Comparison of ENCODE assay signal across 15 cellular contexts in genomic region chr10:35135861-35136260, GRCh38. TPM values are rescaled to one million over a fixed set of nuclear protein-coding genes. Genes with fewer than 3 reads are reported as not detected.
DNase-seq lines count a peak whose midpoint lies in the region; ATAC-seq and TF ChIP-seq lines count a peak whose summit lies in the region.
"Had no signal": no experiment of that assay in that cellular context is flagged by ENCODE, and none has a peak within 500 bp of the region (broad histone marks: within the 10 kb centered on the region; RNA-seq: fewer than 3 reads in every experiment).

No MANE protein-coding gene starts in this region.

- peaks cover 3% of the 10 kb centered on the region for H3K36me3 Mint-ChIP-seq in activated naive CD4-positive, alpha-beta T cell treated with anti-CD3 and anti-CD28 coated beads for 36 hours (ENCODE audit: low read depth)
- peaks cover 2% of the 10 kb centered on the region for H3K36me3 Mint-ChIP-seq in activated naive CD8-positive, alpha-beta T cell treated with anti-CD3 and anti-CD28 coated beads, Interleukin-2, amount 10 ng/mL, durations not matched to agents 7 days and 5 days
- H3K36me3 Mint-ChIP-seq in stimulated activated memory B cell treated with anti-CD40 and anti-IgM and Interleukin-4, amounts not matched to agents 10 μg/mL and 1 μg/mL and 100 μg/mL, for 72 hours: peaks cover 6% of the 10 kb centered on the region

- WGBS in right lobe of liver (ENCODE audit: insufficient coverage, low coverage, low lambda C conversion rate, missing lambda C conversion rate): 55% methylated on average over 5 of the region's 5 CpGs

- CTCF ChIA-PET in activated naive CD4-positive, alpha-beta T cell treated with anti-CD3 and anti-CD28 coated beads for 36 hours (lab: Charles Lee): interaction anchor here (1.4 kb wide), 1 partner anchor 60 kb away, joined by 6 read pairs; no protein-coding TSS in a partner anchor

- H3K27ac ChIP-seq in right lobe of liver: no peak overlapping the region
- H3K27ac ChIP-seq: SJSA1 had no signal

- H3K9me3 Mint-ChIP-seq in activated naive CD4-positive, alpha-beta T cell treated with anti-CD3 and anti-CD28 coated beads for 36 hours: no peaks in the 10 kb centered on the region
- H3K9me3 Mint-ChIP-seq in activated naive CD8-positive, alpha-beta T cell treated with anti-CD3 and anti-CD28 coated beads, Interleukin-2, amount 10 ng/mL, durations not matched to agents 7 days and 5 days: no peaks in the 10 kb centered on the region
- no peaks in the 10 kb centered on the region for H3K9me3 Mint-ChIP-seq in stimulated activated memory B cell treated with anti-CD40 and anti-IgM and Interleukin-4, amounts not matched to agents 10 μg/mL and 1 μg/mL and 100 μg/mL, for 72 hours

- H3F3A ChIP-seq in Loucy (ENCODE audit: low read depth): peaks cover 9% of the 10 kb centered on the region; the same call in 1 of the 2 replicates

- H3K27me3 Mint-ChIP-seq in activated naive CD4-positive, alpha-beta T cell treated with anti-CD3 and anti-CD28 coated beads for 36 hours (ENCODE audit: low read depth): no peaks in the 10 kb centered on the region
- no peaks in the 10 kb centered on the region for H3K27me3 Mint-ChIP-seq in activated naive CD8-positive, alpha-beta T cell treated with anti-CD3 and anti-CD28 coated beads, Interleukin-2, amount 10 ng/mL, durations not matched to agents 7 days and 5 days
- no peaks in the 10 kb centered on the region for H3K27me3 Mint-ChIP-seq in stimulated activated memory B cell treated with anti-CD40 and anti-IgM and Interleukin-4, amounts not matched to agents 10 μg/mL and 1 μg/mL and 100 μg/mL, for 72 hours

- no peaks in the 10 kb centered on the region for H3K9me2 ChIP-seq in Loucy (replicated peaks; ENCODE audit: low read depth, low read length)

- peak overlapping the region; percentile 46; the same call in 1 of the 2 replicates for H2AFZ ChIP-seq in Loucy (ENCODE audit: low read length)

- POLR2A ChIA-PET in activated naive CD8-positive, alpha-beta T cell treated with anti-CD3 and anti-CD28 coated beads, Interleukin-2, amount 10 ng/mL, durations not matched to agents 7 days and 5 days (lab: Charles Lee): interaction anchor here (2.6 to 3.6 kb wide), 3 partner anchors 8 to 60 kb away, joined by 12 to 20 read pairs (median 16); partner anchors contain the start of gene CREM

- peaks cover 40% of the 10 kb centered on the region for H3K4me1 Mint-ChIP-seq in activated naive CD4-positive, alpha-beta T cell treated with anti-CD3 and anti-CD28 coated beads for 36 hours (ENCODE audit: low read depth)
- H3K4me1 Mint-ChIP-seq in activated naive CD8-positive, alpha-beta T cell treated with anti-CD3 and anti-CD28 coated beads, Interleukin-2, amount 10 ng/mL, durations not matched to agents 7 days and 5 days: peaks cover 44% of the 10 kb centered on the region
- H3K4me1 Mint-ChIP-seq in stimulated activated memory B cell treated with anti-CD40 and anti-IgM and Interleukin-4, amounts not matched to agents 10 μg/mL and 1 μg/mL and 100 μg/mL, for 72 hours: peaks cover 45% of the 10 kb centered on the region

- H3K27me3 ChIP-seq in Loucy (ENCODE audit: insufficient read depth, low read length, poor library complexity, severe bottlenecking) (no peaks in the 10 kb centered on the region), right lobe of liver (no peaks in the 10 kb centered on the region)
- H3K27me3 ChIP-seq: SJSA1 had no signal

- peak; percentile 40 for DNase-seq in activated naive CD4-positive, alpha-beta T cell treated with anti-CD3 and anti-CD28 coated beads for 36 hours
- DNase-seq in activated naive CD4-positive, alpha-beta T cell treated with anti-CD3 and anti-CD28 coated beads, Interleukin-2, amount 50 U/mL, for 16 hours: no peak
- no peak for DNase-seq in activated naive CD8-positive, alpha-beta T cell treated with anti-CD3 and anti-CD28 coated beads, Interleukin-2, amount 10 ng/mL, durations not matched to agents 7 days and 5 days
- DNase-seq in NCI-H1092 treated with DMSO at 0.1 percent for 48 hours (lab: John Stamatoyannopoulos, UW) (no peak), right lobe of liver (no peak)
- DNase-seq: ACHN; aorta; mammary epithelial cell; NCI-H510A treated with DMSO at 0.1 percent for 48 hours; posterior cingulate gyrus; stimulated activated CD4-positive, alpha-beta T cell treated with anti-CD3 and anti-CD28 coated beads, Interleukin-4, amount 100 ng/mL, for 4 hours had no signal

- peak overlapping the region; percentile 60 for H3K4me2 ChIP-seq in Loucy (ENCODE audit: low read depth, low read length, poor library complexity, severe bottlenecking)

- H3K4me1 ChIP-seq in Loucy (ENCODE audit: insufficient read depth, low read length, poor library complexity, severe bottlenecking): peaks cover 58% of the 10 kb centered on the region
- H3K4me1 ChIP-seq in right lobe of liver: peaks cover 0 to 5% (median 2%) of the 10 kb centered on the region in 4 donors
- H3K4me1 ChIP-seq: SJSA1 had no signal

- H3K79me2 ChIP-seq in Loucy (ENCODE audit: insufficient read depth, low read length): peaks cover 44% of the 10 kb centered on the region

- TF ChIP-seq POLR2A in right lobe of liver (IDR thresholded peaks at IDR 0.05): no peak

- TF ChIP-seq CTCF in Loucy (conservative IDR thresholded peaks at IDR 0.05; ENCODE audit: low read length) (no peak), right lobe of liver (IDR thresholded peaks at IDR 0.05) (no peak)

- H3K36me3 ChIP-seq in Loucy (ENCODE audit: insufficient read depth, low read length) (no peaks in the 10 kb centered on the region), right lobe of liver (no peaks in the 10 kb centered on the region)
- H3K36me3 ChIP-seq: SJSA1 had no signal

- no peaks in the 10 kb centered on the region for H4K20me1 ChIP-seq in Loucy (ENCODE audit: insufficient read depth, low read length, poor library complexity, severe bottlenecking)

- peak overlapping the region; percentile 11 for H3K4me3 Mint-ChIP-seq in activated naive CD4-positive, alpha-beta T cell treated with anti-CD3 and anti-CD28 coated beads for 36 hours
- peak overlapping the region; percentile 63 for H3K4me3 Mint-ChIP-seq in activated naive CD8-positive, alpha-beta T cell treated with anti-CD3 and anti-CD28 coated beads, Interleukin-2, amount 10 ng/mL, durations not matched to agents 7 days and 5 days
- peak overlapping the region; percentile 40 for H3K4me3 Mint-ChIP-seq in stimulated activated memory B cell treated with anti-CD40 and anti-IgM and Interleukin-4, amounts not matched to agents 10 μg/mL and 1 μg/mL and 100 μg/mL, for 72 hours

- no peaks in the 10 kb centered on the region for H3K9me3 ChIP-seq in Loucy (ENCODE audit: insufficient read depth, low read depth, low read length)
- H3K9me3 ChIP-seq in right lobe of liver: no peaks in the 10 kb centered on the region
- H3K9me3 ChIP-seq: SJSA1 had no signal

- ATAC-seq in activated naive CD8-positive, alpha-beta T cell treated with anti-CD3 and anti-CD28 coated beads, Interleukin-2, amount 10 ng/mL, durations not matched to agents 7 days and 5 days (ENCODE audit: low read depth): peak; percentile 30
- no peak for ATAC-seq in stimulated activated memory B cell treated with anti-CD40 and anti-IgM and Interleukin-4, amounts not matched to agents 10 μg/mL and 1 μg/mL and 100 μg/mL, for 72 hours
- ATAC-seq in right lobe of liver (no peak), HG03139 (IDR thresholded peaks at IDR 0.05; ENCODE audit: unreplicated experiment) (no peak)

- H3K9ac ChIP-seq in Loucy (ENCODE audit: low read depth, low read length, poor library complexity, severe bottlenecking): peak overlapping the region; percentile 9

- H3K27ac Mint-ChIP-seq in activated naive CD4-positive, alpha-beta T cell treated with anti-CD3 and anti-CD28 coated beads for 36 hours: no peak overlapping the region
- peak overlapping the region; percentile 79 for H3K27ac Mint-ChIP-seq in activated naive CD8-positive, alpha-beta T cell treated with anti-CD3 and anti-CD28 coated beads, Interleukin-2, amount 10 ng/mL, durations not matched to agents 7 days and 5 days
- peak overlapping the region; percentile 94 for H3K27ac Mint-ChIP-seq in stimulated activated memory B cell treated with anti-CD40 and anti-IgM and Interleukin-4, amounts not matched to agents 10 μg/mL and 1 μg/mL and 100 μg/mL, for 72 hours

- intact Hi-C loops in activated naive CD4-positive, alpha-beta T cell treated with anti-CD3 and anti-CD28 coated beads for 36 hours (cut with micrococcal nuclease): no loop called here
- intact Hi-C loops in right lobe of liver (cut with DNase I): no loop called here

- H3K4me3 ChIP-seq in Loucy (ENCODE audit: low read length, poor library complexity, severe bottlenecking) (peak overlapping the region; percentile 32), right lobe of liver (no peak overlapping the region)
- H3K4me3 ChIP-seq: SJSA1 had no signal

RNA-seq across cellular contexts. Expression of gene CREM, which starts 9.2 kb away (rescaled TPM):
- total RNA-seq in activated naive CD4-positive, alpha-beta T cell treated with anti-CD3 and anti-CD28 coated beads for 36 hours: 100 to 1,000 TPM; 107 to 111 TPM
- 10 to 100 TPM; 78.6 to 86.5 TPM for total RNA-seq in activated naive CD8-positive, alpha-beta T cell treated with anti-CD3 and anti-CD28 coated beads, Interleukin-2, amount 10 ng/mL, durations not matched to agents 7 days and 5 days
- total RNA-seq in right lobe of liver: 10 to 100 TPM; 16.3 to 34.1 (median 22.9) TPM

RNA-seq across cellular contexts. Expression of gene CUL2, which starts 45.7 kb away (rescaled TPM):
- 10 to 100 TPM; 35.3 to 36.9 TPM for total RNA-seq in activated naive CD4-positive, alpha-beta T cell treated with anti-CD3 and anti-CD28 coated beads for 36 hours
- total RNA-seq in activated naive CD8-positive, alpha-beta T cell treated with anti-CD3 and anti-CD28 coated beads, Interleukin-2, amount 10 ng/mL, durations not matched to agents 7 days and 5 days: 10 to 100 TPM; 35.4 to 37.1 TPM
- total RNA-seq in right lobe of liver: 10 to 100 TPM; 13.2 to 20.4 (median 15.9) TPM

Comparison
In these comparisons a context has a peak if more than half of its experiments do, and no peak if none do; other contexts are left out.
1. H3K4me3 Mint-ChIP-seq: peak in every context shown above with its lines; median percentile 63 in activated naive CD8-positive, alpha-beta T cell treated with anti-CD3 and anti-CD28 coated beads, Interleukin-2, amount 10 ng/mL, durations not matched to agents 7 days and 5 days; 40 in stimulated activated memory B cell treated with anti-CD40 and anti-IgM and Interleukin-4, amounts not matched to agents 10 μg/mL and 1 μg/mL and 100 μg/mL, for 72 hours; 11 in activated naive CD4-positive, alpha-beta T cell treated with anti-CD3 and anti-CD28 coated beads for 36 hours.